In the genomic region with DNA sequence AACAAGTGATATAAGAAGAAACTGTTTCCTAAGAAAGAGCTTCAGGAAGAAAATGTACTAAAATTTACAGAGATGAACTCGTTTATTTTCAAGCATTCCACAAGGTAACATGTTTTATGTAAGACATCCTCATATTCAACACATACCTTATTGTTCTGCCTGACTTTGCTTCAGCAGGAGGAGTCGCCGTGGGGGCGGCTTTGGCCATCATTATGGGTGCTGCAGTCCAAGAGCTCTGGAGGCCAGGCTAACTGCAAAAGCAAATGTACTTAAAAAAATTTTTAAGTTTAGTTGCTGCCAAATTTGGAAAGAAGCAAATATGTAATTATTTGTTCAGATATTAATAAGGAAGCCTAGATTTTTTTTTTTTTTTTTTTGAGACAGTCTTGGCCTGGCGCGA, we compare ENCODE assay signal across 24 cellular contexts. TPM values are rescaled to one million over a fixed set of nuclear protein-coding genes. Genes with fewer than 3 reads are reported as not detected.
DNase-seq lines count a peak whose midpoint lies in the region; ATAC-seq, FAIRE-seq and TF ChIP-seq lines count a peak whose summit lies in the region.
"Had no signal": no experiment of that assay in that cellular context is flagged by ENCODE, and none has a peak within 500 bp of the region (broad histone marks: within the 10 kb centered on the region; RNA-seq: fewer than 3 reads in every experiment).

No MANE protein-coding gene starts in this region.

- in situ Hi-C loops in HepG2 (cut with HindIII; ENCODE audit: extremely low pct_ligation_motif_present, low pct_unique_long_range_greater_than_20kb): no loop called here

- peaks cover 5% of the 10 kb centered on the region for H4K20me1 ChIP-seq in HepG2 (ENCODE audit: insufficient read depth, low read length)

- no peaks in the 10 kb centered on the region for H3K9me3 Mint-ChIP-seq in activated CD4-positive, alpha-beta T cell treated with anti-CD3 and anti-CD28 coated beads, Interleukin-2, amount 10 ng/mL, durations not matched to agents 7 days and 5 days
- no peaks in the 10 kb centered on the region for H3K9me3 Mint-ChIP-seq in immature natural killer cell
- no peaks in the 10 kb centered on the region for H3K9me3 Mint-ChIP-seq in stimulated activated memory B cell treated with anti-CD40 and anti-IgM and Interleukin-4, amounts not matched to agents 10 μg/mL and 1 μg/mL and 100 μg/mL, for 72 hours

- CTCF ChIA-PET in activated CD4-positive, alpha-beta T cell treated with anti-CD3 and anti-CD28 coated beads, Interleukin-2, amount 10 ng/mL, durations not matched to agents 7 days and 5 days (lab: Charles Lee): interaction anchor here (0.6 to 2.1 kb wide), 5 partner anchors 8 to 195 kb away, joined by 3 to 11 read pairs (median 3); no protein-coding TSS in a partner anchor
- CTCF ChIA-PET in HepG2 (lab: Yijun Ruan, JAX; ENCODE audit: low intra/inter-chr PET ratio, low total read pairs): no interaction called here

- FAIRE-seq in HepG2 (lab: Jason Lieb, UNC): no peak
- FAIRE-seq: D721Med had no signal

- H3K36me3 Mint-ChIP-seq in activated CD4-positive, alpha-beta T cell treated with anti-CD3 and anti-CD28 coated beads, Interleukin-2, amount 10 ng/mL, durations not matched to agents 7 days and 5 days (ENCODE audit: low read depth): peaks cover 2% of the 10 kb centered on the region
- H3K36me3 Mint-ChIP-seq in immature natural killer cell: no peaks in the 10 kb centered on the region
- H3K36me3 Mint-ChIP-seq in stimulated activated memory B cell treated with anti-CD40 and anti-IgM and Interleukin-4, amounts not matched to agents 10 μg/mL and 1 μg/mL and 100 μg/mL, for 72 hours: no peaks in the 10 kb centered on the region

- H3K4me1 Mint-ChIP-seq in activated CD4-positive, alpha-beta T cell treated with anti-CD3 and anti-CD28 coated beads, Interleukin-2, amount 10 ng/mL, durations not matched to agents 7 days and 5 days: peaks cover 29% of the 10 kb centered on the region
- peaks cover 30 to 33% of the 10 kb centered on the region in 2 donors for H3K4me1 Mint-ChIP-seq in immature natural killer cell
- peaks cover 20% of the 10 kb centered on the region for H3K4me1 Mint-ChIP-seq in stimulated activated memory B cell treated with anti-CD40 and anti-IgM and Interleukin-4, amounts not matched to agents 10 μg/mL and 1 μg/mL and 100 μg/mL, for 72 hours

- TF ChIP-seq RAD21 in HepG2 (CRISPR knock-in tag; IDR thresholded peaks at IDR 0.05): no peak

- peak overlapping the region; percentile 79; the same call in 1 of the 2 replicates for H3K9ac ChIP-seq in HepG2 (ENCODE audit: insufficient read depth, low read depth, low read length)
- H3K9ac ChIP-seq: KMS-11 had no signal

- peak overlapping the region; percentile 62 for H3K27ac Mint-ChIP-seq in activated CD4-positive, alpha-beta T cell treated with anti-CD3 and anti-CD28 coated beads, Interleukin-2, amount 10 ng/mL, durations not matched to agents 7 days and 5 days
- H3K27ac Mint-ChIP-seq in immature natural killer cell: peak overlapping the region in 4 of 6 donors; percentile 17 to 66 (median 24)
- H3K27ac Mint-ChIP-seq in stimulated activated memory B cell treated with anti-CD40 and anti-IgM and Interleukin-4, amounts not matched to agents 10 μg/mL and 1 μg/mL and 100 μg/mL, for 72 hours: no peak overlapping the region

- peak overlapping the region; percentile 99 for H3K4me2 ChIP-seq in HepG2 (ENCODE audit: low read depth, low read length)
- H3K4me2 ChIP-seq: hepatocyte, KMS-11, smooth muscle cell had no signal

- POLR2A ChIA-PET in activated CD4-positive, alpha-beta T cell treated with anti-CD3 and anti-CD28 coated beads, Interleukin-2, amount 10 ng/mL, durations not matched to agents 7 days and 5 days (lab: Charles Lee): no interaction called here
- POLR2A ChIA-PET in HepG2 (lab: Yijun Ruan, JAX): interaction anchor here (0.7 to 2.7 kb wide), 4 partner anchors 9 to 67 kb away, joined by 3 to 13 read pairs (median 6); no protein-coding TSS in a partner anchor

- TF ChIP-seq POLR2A in HepG2 (IDR thresholded peaks at IDR 0.05; ENCODE audit: insufficient read depth in 1 of 2, low read depth in 2 of 2, low read length in 2 of 2) (no peak), right lobe of liver (IDR thresholded peaks at IDR 0.05) (no peak)

- 69% methylated on average over 6 of the region's 6 CpGs for WGBS in HepG2 (ENCODE audit: low lambda C conversion rate)
- WGBS in right lobe of liver (ENCODE audit: insufficient coverage, low coverage, low lambda C conversion rate, missing lambda C conversion rate): 71% methylated on average over 6 of the region's 6 CpGs

- no peak for TF ChIP-seq CTCF in HepG2 (CRISPR knock-in tag; IDR thresholded peaks at IDR 0.05)
- no peak for TF ChIP-seq CTCF in right lobe of liver (IDR thresholded peaks at IDR 0.05)

- H3K79me2 ChIP-seq in HepG2 (ENCODE audit: insufficient read depth, low read length): peaks cover 25% of the 10 kb centered on the region

- H3K27me3 Mint-ChIP-seq in activated CD4-positive, alpha-beta T cell treated with anti-CD3 and anti-CD28 coated beads, Interleukin-2, amount 10 ng/mL, durations not matched to agents 7 days and 5 days: no peaks in the 10 kb centered on the region
- peaks cover 2 to 15% (median 10%) of the 10 kb centered on the region in 3 donors for H3K27me3 Mint-ChIP-seq in immature natural killer cell (ENCODE audit: low read depth in 3 of 3)
- H3K27me3 Mint-ChIP-seq in stimulated activated memory B cell treated with anti-CD40 and anti-IgM and Interleukin-4, amounts not matched to agents 10 μg/mL and 1 μg/mL and 100 μg/mL, for 72 hours: no peaks in the 10 kb centered on the region
- H3K27me3 Mint-ChIP-seq: B cell had no signal

- H2AFZ ChIP-seq in HepG2 (ENCODE audit: low read length): no peak overlapping the region
- H2AFZ ChIP-seq: hepatocyte had no signal

- TF ChIP-seq EP300 in HepG2 (IDR thresholded peaks at IDR 0.05; ENCODE audit: low read depth in 2 of 2, low read length in 2 of 2) (no peak), HepG2 (CRISPR knock-in tag; IDR thresholded peaks at IDR 0.05; ENCODE audit: borderline replicate concordance) (no peak)

- H3K27ac ChIP-seq in HepG2 (ENCODE audit: extremely low read length, insufficient read depth, low read length) (peak overlapping the region; percentile 94), right lobe of liver (no peak overlapping the region)
- H3K27ac ChIP-seq: KMS-11, tibial artery had no signal

- no TSS peak for BruUV-seq in HepG2 (replicated peaks; lab: Mats Ljungman, UMichigan)

- H3K36me3 ChIP-seq in HepG2 (replicated peaks in 1 of 2; ENCODE audit: control insufficient read depth in 1 of 2, insufficient read depth in 2 of 2, low read length in 2 of 2): no peaks in the 10 kb centered on the region
- no peaks in the 10 kb centered on the region for H3K36me3 ChIP-seq in right lobe of liver
- H3K36me3 ChIP-seq: tibial artery had no signal

- H3K4me1 ChIP-seq in HepG2 (ENCODE audit: insufficient read depth, low read length) (peaks cover 51% of the 10 kb centered on the region), right lobe of liver (peaks cover 2 to 27% (median 13%) of the 10 kb centered on the region in 4 donors)

- H3K9me3 ChIP-seq in HepG2 (ENCODE audit: low read length) (no peaks in the 10 kb centered on the region), right lobe of liver (no peaks in the 10 kb centered on the region)
- H3K9me3 ChIP-seq: tibial artery had no signal

- H3K4me3 ChIP-seq in HepG2 (replicated peaks in 1 of 3; ENCODE audit: insufficient read depth in 1 of 3, low read depth in 2 of 3, low read length in 3 of 3) (peak overlapping the region in 1 of 3 experiments; percentile 74; a peak in 1 of 6 replicates), right lobe of liver (no peak overlapping the region)
- H3K4me3 ChIP-seq: hepatocyte, smooth muscle cell, tibial artery had no signal

- no peak overlapping the region for H3K4me3 Mint-ChIP-seq in activated CD4-positive, alpha-beta T cell treated with anti-CD3 and anti-CD28 coated beads, Interleukin-2, amount 10 ng/mL, durations not matched to agents 7 days and 5 days
- H3K4me3 Mint-ChIP-seq in immature natural killer cell: no peak overlapping the region
- no peak overlapping the region for H3K4me3 Mint-ChIP-seq in stimulated activated memory B cell treated with anti-CD40 and anti-IgM and Interleukin-4, amounts not matched to agents 10 μg/mL and 1 μg/mL and 100 μg/mL, for 72 hours
- H3K4me3 Mint-ChIP-seq: B cell had no signal

- ATAC-seq in HepG2 (no peak), right lobe of liver (no peak), HG02588 (IDR thresholded peaks at IDR 0.05; ENCODE audit: unreplicated experiment) (no peak)
- no peak for ATAC-seq in stimulated activated memory B cell treated with anti-CD40 and anti-IgM and Interleukin-4, amounts not matched to agents 10 μg/mL and 1 μg/mL and 100 μg/mL, for 72 hours

- DNase-seq in activated CD4-positive, alpha-beta T cell treated with anti-CD3 and anti-CD28 coated beads, Interleukin-2, amount 10 ng/mL, durations not matched to agents 7 days and 5 days: no peak
- no peak for DNase-seq in activated CD4-positive, alpha-beta T cell treated with anti-CD3 and anti-CD28 coated beads for 48 hours
- no peak for DNase-seq in HepG2 (ENCODE audit: low spot score)
- DNase-seq in right lobe of liver: no peak
- DNase-seq in immature natural killer cell: no peak
- no peak for DNase-seq in middle frontal gyrus (ENCODE audit: extremely low spot score, low spot score)
- DNase-seq: activated gamma-delta T cell treated with Interleukin-2 at 50 U/mL for 16 hours; cerebellar nuclear complex; effector CD4-positive, alpha-beta T cell; erythroblast; foreskin fibroblast; NCI-H1694; NCI-H526 treated with DMSO at 0.1 percent for 48 hours; nucleus accumbens; stimulated activated CD4-positive, alpha-beta T cell treated with anti-CD3 and anti-CD28 coated beads, Interleukin-2, amount 100 ng/mL, for 48 hours; stimulated activated naive CD4-positive, alpha-beta T cell; tibial artery had no signal

- H3K27me3 ChIP-seq in HepG2 (ENCODE audit: control insufficient read depth in 1 of 2, insufficient read depth in 2 of 2, low read length in 2 of 2) (no peaks in the 10 kb centered on the region; a peak in 1 of 5 replicates), right lobe of liver (no peaks in the 10 kb centered on the region)
- H3K27me3 ChIP-seq: hepatocyte, tibial artery had no signal

- intact Hi-C loops in HepG2 (cut with micrococcal nuclease; ENCODE audit: unreplicated experiment): loop anchor here (2.0 kb wide), 1 partner anchor 13 kb away; the partner anchor contains the start of gene ANKRD11
- intact Hi-C loops in right lobe of liver (cut with DNase I): no loop called here

RNA-seq across cellular contexts. Expression of gene SPG7, which starts 4.1 kb away (rescaled TPM):
- 100 to 1,000 TPM in 1 of 2 experiments, 10 to 100 TPM in 1; 88.3 to 101 TPM for total RNA-seq in activated CD4-positive, alpha-beta T cell treated with anti-CD3 and anti-CD28 coated beads, Interleukin-2, amount 10 ng/mL, durations not matched to agents 7 days and 5 days
- total RNA-seq in HepG2 (2016; rRNA removed; fragmentation: Illumina TruSeq; extraction: Trizol) (63.9 and 136 TPM in 2 replicates), right lobe of liver (10 to 100 TPM; 44.0 to 70.5 (median 57.0) TPM)
- 47.1 and 47.6 TPM in 2 replicates for total RNA-seq in HepG2 (2016; cell fraction: cytosol; rRNA removed; fragmentation: Illumina TruSeq; extraction: Trizol; ENCODE audit: low read depth)
- total RNA-seq in HepG2 (2016; cell fraction: insoluble cytoplasmic fraction; rRNA removed; fragmentation: Illumina TruSeq; extraction: Trizol): 54.6 and 131 TPM in 2 replicates
- total RNA-seq in HepG2 (2016; cell fraction: membrane; rRNA removed; fragmentation: Illumina TruSeq; extraction: Trizol): 46.3 and 47.0 TPM in 2 replicates
- total RNA-seq in HepG2 (2016; cell fraction: nucleus; rRNA removed; fragmentation: Illumina TruSeq; extraction: Trizol): 148 and 166 TPM in 2 replicates
- polyA plus RNA-seq in HepG2 (2011; rRNA removed) (66.0 and 77.5 TPM in 2 replicates), immature natural killer cell (10 to 100 TPM; 39.7 to 48.4 (median 41.0) TPM)
- polyA plus RNA-seq in HepG2 (2011; cell fraction: cytosol; rRNA removed): 41.6 and 46.2 TPM in 2 replicates
- polyA plus RNA-seq in HepG2 (2011; cell fraction: nucleus; rRNA removed): 327 and 378 TPM in 2 replicates
- polyA plus RNA-seq in HepG2 (2012): 69.0 and 72.2 TPM in 2 replicates
- 8.2 and 9.5 TPM in 2 replicates for polyA plus RNA-seq in HepG2 (2016; cell fraction: cytosol; fragmentation: Illumina TruSeq; extraction: Trizol; ENCODE audit: low read depth)
- 43.3 and 56.0 TPM in 2 replicates for polyA plus RNA-seq in HepG2 (2016; cell fraction: insoluble cytoplasmic fraction; fragmentation: Illumina TruSeq; extraction: Trizol; ENCODE audit: low read depth)
- polyA plus RNA-seq in HepG2 (2016; cell fraction: membrane; fragmentation: Illumina TruSeq; extraction: Trizol; ENCODE audit: low read depth): 16.9 and 17.6 TPM in 2 replicates
- 304 and 336 TPM in 2 replicates for polyA plus RNA-seq in HepG2 (2016; cell fraction: nucleus; fragmentation: Illumina TruSeq; extraction: Trizol; ENCODE audit: insufficient read depth, low read depth)
- 76.1 and 106 TPM in 2 replicates for polyA minus RNA-seq in HepG2 (2011; rRNA and poly(A)+ RNA removed; ENCODE audit: low replicate concordance)
- 59.0 and 61.6 TPM in 2 replicates for polyA minus RNA-seq in HepG2 (2011; cell fraction: cytosol; rRNA and poly(A)+ RNA removed)
- 140 and 143 TPM in 2 replicates for polyA minus RNA-seq in HepG2 (2011; cell fraction: nucleus; rRNA and poly(A)+ RNA removed)

RNA-seq across cellular contexts. Expression of gene ANKRD11, which starts 13.7 kb away (rescaled TPM):
- 100 to 1,000 TPM; 158 to 178 TPM for total RNA-seq in activated CD4-positive, alpha-beta T cell treated with anti-CD3 and anti-CD28 coated beads, Interleukin-2, amount 10 ng/mL, durations not matched to agents 7 days and 5 days
- total RNA-seq in HepG2 (2016; rRNA removed; fragmentation: Illumina TruSeq; extraction: Trizol) (21.4 and 24.4 TPM in 2 replicates), right lobe of liver (10 to 100 TPM; 26.2 to 65.8 (median 41.6) TPM)
- total RNA-seq in HepG2 (2016; cell fraction: cytosol; rRNA removed; fragmentation: Illumina TruSeq; extraction: Trizol; ENCODE audit: low read depth): 54.2 and 55.2 TPM in 2 replicates
- total RNA-seq in HepG2 (2016; cell fraction: insoluble cytoplasmic fraction; rRNA removed; fragmentation: Illumina TruSeq; extraction: Trizol): 17.9 and 22.3 TPM in 2 replicates
- 22.4 and 27.0 TPM in 2 replicates for total RNA-seq in HepG2 (2016; cell fraction: membrane; rRNA removed; fragmentation: Illumina TruSeq; extraction: Trizol)
- 48.5 and 63.5 TPM in 2 replicates for total RNA-seq in HepG2 (2016; cell fraction: nucleus; rRNA removed; fragmentation: Illumina TruSeq; extraction: Trizol)
- polyA plus RNA-seq in HepG2 (2011; rRNA removed) (38.4 and 42.3 TPM in 2 replicates), immature natural killer cell (10 to 100 TPM in 1 of 3 donors, 1 to 10 TPM in 2; 3.7 to 14.3 (median 8.5) TPM)
- 31.1 and 36.3 TPM in 2 replicates for polyA plus RNA-seq in HepG2 (2011; cell fraction: cytosol; rRNA removed)
- polyA plus RNA-seq in HepG2 (2011; cell fraction: nucleus; rRNA removed): 155 and 191 TPM in 2 replicates
- 78.6 and 89.8 TPM in 2 replicates for polyA plus RNA-seq in HepG2 (2012)
- polyA plus RNA-seq in HepG2 (2016; cell fraction: cytosol; fragmentation: Illumina TruSeq; extraction: Trizol; ENCODE audit: low read depth): 10.6 and 13.9 TPM in 2 replicates
- 35.2 and 50.6 TPM in 2 replicates for polyA plus RNA-seq in HepG2 (2016; cell fraction: insoluble cytoplasmic fraction; fragmentation: Illumina TruSeq; extraction: Trizol; ENCODE audit: low read depth)
- 29.5 and 30.6 TPM in 2 replicates for polyA plus RNA-seq in HepG2 (2016; cell fraction: membrane; fragmentation: Illumina TruSeq; extraction: Trizol; ENCODE audit: low read depth)
- polyA plus RNA-seq in HepG2 (2016; cell fraction: nucleus; fragmentation: Illumina TruSeq; extraction: Trizol; ENCODE audit: insufficient read depth, low read depth): 190 and 216 TPM in 2 replicates
- 38.6 and 64.5 TPM in 2 replicates for polyA minus RNA-seq in HepG2 (2011; rRNA and poly(A)+ RNA removed; ENCODE audit: low replicate concordance)
- polyA minus RNA-seq in HepG2 (2011; cell fraction: cytosol; rRNA and poly(A)+ RNA removed): 32.5 and 37.0 TPM in 2 replicates
- polyA minus RNA-seq in HepG2 (2011; cell fraction: nucleus; rRNA and poly(A)+ RNA removed): 104 and 109 TPM in 2 replicates

RNA-seq across cellular contexts. Expression of gene RPL13, which starts 56.4 kb away (rescaled TPM):
- total RNA-seq in activated CD4-positive, alpha-beta T cell treated with anti-CD3 and anti-CD28 coated beads, Interleukin-2, amount 10 ng/mL, durations not matched to agents 7 days and 5 days: 1,000 to 10,000 TPM; 1,763 to 2,076 TPM
- total RNA-seq in HepG2 (2016; rRNA removed; fragmentation: Illumina TruSeq; extraction: Trizol): 2,988 and 3,233 TPM in 2 replicates
- 6,142 and 6,743 TPM in 2 replicates for total RNA-seq in HepG2 (2016; cell fraction: cytosol; rRNA removed; fragmentation: Illumina TruSeq; extraction: Trizol; ENCODE audit: low read depth)
- 3,074 and 3,414 TPM in 2 replicates for total RNA-seq in HepG2 (2016; cell fraction: insoluble cytoplasmic fraction; rRNA removed; fragmentation: Illumina TruSeq; extraction: Trizol)
- total RNA-seq in HepG2 (2016; cell fraction: membrane; rRNA removed; fragmentation: Illumina TruSeq; extraction: Trizol): 8,788 and 9,254 TPM in 2 replicates
- 1,061 and 1,137 TPM in 2 replicates for total RNA-seq in HepG2 (2016; cell fraction: nucleus; rRNA removed; fragmentation: Illumina TruSeq; extraction: Trizol)
- 4,411 and 5,523 TPM in 2 replicates for polyA plus RNA-seq in HepG2 (2011; rRNA removed)
- polyA plus RNA-seq in HepG2 (2011; cell fraction: cytosol; rRNA removed): 4,701 and 9,932 TPM in 2 replicates
- polyA plus RNA-seq in HepG2 (2011; cell fraction: nucleus; rRNA removed): 3,101 and 3,317 TPM in 2 replicates
- 3,379 and 4,912 TPM in 2 replicates for polyA plus RNA-seq in HepG2 (2012)
- 8,773 and 9,300 TPM in 2 replicates for polyA plus RNA-seq in HepG2 (2016; cell fraction: cytosol; fragmentation: Illumina TruSeq; extraction: Trizol; ENCODE audit: low read depth)
- 3,767 and 4,135 TPM in 2 replicates for polyA plus RNA-seq in HepG2 (2016; cell fraction: insoluble cytoplasmic fraction; fragmentation: Illumina TruSeq; extraction: Trizol; ENCODE audit: low read depth)
- 9,832 and 9,939 TPM in 2 replicates for polyA plus RNA-seq in HepG2 (2016; cell fraction: membrane; fragmentation: Illumina TruSeq; extraction: Trizol; ENCODE audit: low read depth)
- polyA plus RNA-seq in HepG2 (2016; cell fraction: nucleus; fragmentation: Illumina TruSeq; extraction: Trizol; ENCODE audit: insufficient read depth, low read depth): 2,257 and 2,556 TPM in 2 replicates
- 1,096 and 3,482 TPM in 2 replicates for polyA minus RNA-seq in HepG2 (2011; rRNA and poly(A)+ RNA removed; ENCODE audit: low replicate concordance)
- 1,942 and 2,023 TPM in 2 replicates for polyA minus RNA-seq in HepG2 (2011; cell fraction: cytosol; rRNA and poly(A)+ RNA removed)
- polyA minus RNA-seq in HepG2 (2011; cell fraction: nucleus; rRNA and poly(A)+ RNA removed): 448 and 516 TPM in 2 replicates
- total RNA-seq in right lobe of liver: 1,000 to 10,000 TPM in 2 of 6 experiments, 100 to 1,000 TPM in 4; 684 to 2,810 (median 731) TPM
- polyA plus RNA-seq in immature natural killer cell: 1,000 to 10,000 TPM; 1,461 to 3,229 (median 2,406) TPM
